9 cellular contexts compared by ENCODE assay signal in genomic region chr4:165493359-165493758, GRCh38.
A peak's percentile ranks its signal among the peaks of the same experiment; 100 is the strongest.
DNase-seq lines count a peak whose midpoint lies in the region; ATAC-seq, FAIRE-seq and TF ChIP-seq lines count a peak whose summit lies in the region.
"Had no signal": no experiment of that assay in that cellular context is flagged by ENCODE, and none has a peak within 500 bp of the region (broad histone marks: within the 10 kb centered on the region; RNA-seq: fewer than 3 reads in every experiment).

No MANE protein-coding gene starts in this region.

- H3K4me1 ChIP-seq in keratinocyte (ENCODE audit: control insufficient read depth, extremely low read depth, insufficient read depth, low read length) = no peaks in the 10 kb centered on the region

- H3K9me3 ChIP-seq in keratinocyte (ENCODE audit: control insufficient read depth, low read depth, low read length) = no peaks in the 10 kb centered on the region

- no peak overlapping the region for H3K9ac ChIP-seq in keratinocyte (ENCODE audit: control insufficient read depth, extremely low read depth, insufficient read depth, low read length)

- TF ChIP-seq CTCF in D721Med (IDR thresholded peaks at IDR 0.05; ENCODE audit: insufficient read depth, missing control alignments) = peak; percentile 76
- TF ChIP-seq CTCF in keratinocyte (optimal IDR thresholded peaks at IDR 0.05 in 1 of 3, IDR thresholded peaks at IDR 0.05 in 1 of 3, conservative IDR thresholded peaks at IDR 0.05 in 1 of 3; ENCODE audit: extremely low read depth in 1 of 3, insufficient read depth in 2 of 3, low read length in 3 of 3) = peak; percentile 84 to 94 (median 86)

- peak; percentile 94 for ATAC-seq in GM21528 (IDR thresholded peaks at IDR 0.05; ENCODE audit: low FRiP score, unreplicated experiment)

- no peaks in the 10 kb centered on the region for H3K36me3 ChIP-seq in keratinocyte (ENCODE audit: control insufficient read depth in 2 of 2, extremely low read depth in 1 of 2, insufficient read depth in 2 of 2, low read length in 2 of 2)

- dilution Hi-C loops in keratinocyte (cut with MboI; ENCODE audit: extremely low pct_ligation_motif_present, low sequenced_read_pairs) = no loop called here

- no peaks in the 10 kb centered on the region for H3K9me1 ChIP-seq in keratinocyte (ENCODE audit: control insufficient read depth, extremely low read depth, insufficient read depth, low read length)

- no peak overlapping the region for H3K27ac ChIP-seq in keratinocyte (ENCODE audit: control insufficient read depth, insufficient read depth, low read length)
- H3K27ac ChIP-seq: epithelial cell of prostate had no signal

- FAIRE-seq in D721Med (lab: Jason Lieb, UNC) (no peak), keratinocyte (lab: Jason Lieb, UNC) (peak; percentile 88)

- no peaks in the 10 kb centered on the region for H3K27me3 ChIP-seq in keratinocyte (ENCODE audit: control insufficient read depth, extremely low read depth, insufficient read depth, low read length)

- peak overlapping the region in 2 of 3 experiments; percentile 29 to 54 for H3K4me3 ChIP-seq in keratinocyte (ENCODE audit: control insufficient read depth in 2 of 3, extremely low read depth in 1 of 3, insufficient read depth in 2 of 3, low read depth in 1 of 3, low read length in 3 of 3)

- DNase-seq in D721Med (ENCODE audit: insufficient read length, low spot score) = no peak
- peak; percentile 58 for DNase-seq in HuH-7 (ENCODE audit: low spot score)
- DNase-seq in UCSD-AML1 (lab: John Stamatoyannopoulos, UW; ENCODE audit: unreplicated experiment) = peak; percentile 70
- DNase-seq in brain pericyte (ENCODE audit: low read depth, low spot score) = peak; percentile 21
- DNase-seq in keratinocyte (ENCODE audit: low read depth, low spot score) = no peak
- DNase-seq in stimulated activated CD4-positive, alpha-beta T cell treated with anti-CD3 and anti-CD28 coated beads, Interleukin-1b, Interleukin-23, amount 100 ng/mL, for 48 hours = peak; percentile 66
- DNase-seq in mesenteric fat pad (ENCODE audit: low spot score) = no peak

- H3K79me2 ChIP-seq in keratinocyte (ENCODE audit: control insufficient read depth, insufficient read depth, low read length) = no peaks in the 10 kb centered on the region

- H3K4me2 ChIP-seq in keratinocyte (ENCODE audit: control insufficient read depth, extremely low read depth, insufficient read depth, low read depth, low read length) = peak overlapping the region; percentile 83

- H4K20me1 ChIP-seq in keratinocyte (ENCODE audit: control insufficient read depth, extremely low read depth, insufficient read depth, low read length) = no peaks in the 10 kb centered on the region

- H2AFZ ChIP-seq in keratinocyte (ENCODE audit: control insufficient read depth, low read length) = peak overlapping the region; percentile 78

Comparison
In these comparisons a context has a peak if more than half of its experiments do, and no peak if none do; other contexts are left out.
1. DNase-seq: peak in HuH-7 (single experiment), UCSD-AML1 (single experiment), brain pericyte (single experiment) and stimulated activated CD4-positive, alpha-beta T cell treated with anti-CD3 and anti-CD28 coated beads, Interleukin-1b, Interleukin-23, amount 100 ng/mL, for 48 hours (single experiment); none in D721Med (single experiment), keratinocyte (single experiment) and mesenteric fat pad (single experiment).